Comparison of ENCODE assay signal across 13 cellular contexts in the genomic region with DNA sequence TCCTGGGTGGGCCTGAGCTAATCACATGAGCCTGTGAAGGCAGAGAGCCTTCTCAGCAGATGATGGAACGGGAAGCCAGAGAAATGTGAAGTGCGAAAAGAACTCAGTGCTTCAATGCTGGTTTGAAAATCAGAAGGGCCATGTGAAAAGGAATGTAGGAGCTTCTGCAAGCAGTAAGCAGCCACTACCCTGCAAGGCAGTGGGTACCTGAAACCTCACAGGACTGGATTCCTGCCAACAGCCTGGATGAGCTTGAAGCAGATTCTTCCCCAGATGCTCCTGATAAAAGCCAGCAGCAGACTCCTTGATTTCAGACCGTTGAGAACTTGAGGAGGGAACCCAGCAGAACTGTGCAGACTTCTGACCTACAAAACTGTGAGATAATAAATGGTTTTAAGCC.
A peak's percentile ranks its signal among the peaks of the same experiment; 100 is the strongest.
DNase-seq lines count a peak whose midpoint lies in the region; ATAC-seq and TF ChIP-seq lines count a peak whose summit lies in the region.
"Had no signal": no experiment of that assay in that cellular context is flagged by ENCODE, and none has a peak within 500 bp of the region (broad histone marks: within the 10 kb centered on the region; RNA-seq: fewer than 3 reads in every experiment).

No MANE protein-coding gene starts in this region.

- no peak for TF ChIP-seq CTCF in A673 (conservative IDR thresholded peaks at IDR 0.05; ENCODE audit: low read depth, low read length)
- no peak for TF ChIP-seq CTCF in nephron (IDR thresholded peaks at IDR 0.05; ENCODE audit: unreplicated experiment in 3 of 3)
- TF ChIP-seq CTCF in GM20000 (IDR thresholded peaks at IDR 0.05; ENCODE audit: extremely low read depth, missing control alignments), result no peak

- H3K9ac ChIP-seq in adipocyte (ENCODE audit: low read length), result no peak overlapping the region

- H3K9me3 Mint-ChIP-seq in nephron, result no peaks in the 10 kb centered on the region
- no peaks in the 10 kb centered on the region for H3K9me3 Mint-ChIP-seq in activated T-helper 17 cell treated with anti-CD3 and anti-CD28 coated beads, Interleukin-2, amount 50 U/mL, for 72 hours

- H3K4me3 Mint-ChIP-seq in nephron, result peak overlapping the region in 1 of 3 experiments; percentile 23
- H3K4me3 Mint-ChIP-seq in activated T-helper 17 cell treated with anti-CD3 and anti-CD28 coated beads, Interleukin-2, amount 50 U/mL, for 72 hours, result no peak overlapping the region

- POLR2A ChIA-PET in A673 (lab: Charles Lee; ENCODE audit: low non-redundant PET), result no interaction called here

- no peaks in the 10 kb centered on the region for H3K36me3 Mint-ChIP-seq in nephron (ENCODE audit: low read depth)
- H3K36me3 Mint-ChIP-seq in activated T-helper 17 cell treated with anti-CD3 and anti-CD28 coated beads, Interleukin-2, amount 50 U/mL, for 72 hours (ENCODE audit: low read depth), result no peaks in the 10 kb centered on the region

- no peaks in the 10 kb centered on the region for H3K9me3 ChIP-seq in A673 (ENCODE audit: low read depth, low read length, poor library complexity, severe bottlenecking)
- no peaks in the 10 kb centered on the region for H3K9me3 ChIP-seq in adipocyte (ENCODE audit: control insufficient read depth, low read length)
- H3K9me3 ChIP-seq: pancreas had no signal

- no peaks in the 10 kb centered on the region for H3K36me3 ChIP-seq in A673 (ENCODE audit: insufficient read depth, low read length, poor library complexity, severe bottlenecking)
- no peaks in the 10 kb centered on the region for H3K36me3 ChIP-seq in adipocyte (ENCODE audit: control insufficient read depth, insufficient read depth, low read length, severe bottlenecking)
- H3K36me3 ChIP-seq: pancreas had no signal

- intact Hi-C loops in A673 (cut with micrococcal nuclease; ENCODE audit: unreplicated experiment), result no loop called here

- H3K4me3 ChIP-seq in A673 (ENCODE audit: low read depth, low read length, poor library complexity, severe bottlenecking), result no peak overlapping the region
- no peak overlapping the region for H3K4me3 ChIP-seq in adipocyte (ENCODE audit: low read length)
- H3K4me3 ChIP-seq: pancreas had no signal

- no peak for ATAC-seq in activated T-helper 17 cell treated with anti-CD3 and anti-CD28 coated beads, Interleukin-2, amount 50 U/mL, for 72 hours (replicated peaks)
- ATAC-seq: activated CD4-positive, CD25-positive, alpha-beta regulatory T cell treated with anti-CD3 and anti-CD28 coated beads, Interleukin-2, amount 50 U/mL, for 24 hours; pancreas had no signal

- H3K27me3 ChIP-seq in A673 (replicated peaks; ENCODE audit: insufficient read depth, low read depth, low read length, poor library complexity), result no peaks in the 10 kb centered on the region
- H3K27me3 ChIP-seq in adipocyte (replicated peaks; ENCODE audit: control insufficient read depth, insufficient read depth, low read length), result no peaks in the 10 kb centered on the region
- H3K27me3 ChIP-seq: pancreas had no signal

- DNase-seq in A673 (ENCODE audit: low spot score) (peak; percentile 7), HT-29 (ENCODE audit: low spot score) (peak; percentile 10), adipocyte (ENCODE audit: low read depth) (peak; percentile 9), NCI-H446 treated with DMSO at 0.1 percent for 48 hours (lab: John Stamatoyannopoulos, UW) (no peak), germinal center (ENCODE audit: low spot score) (no peak), GM20000 (ENCODE audit: low spot score) (no peak)
- DNase-seq: activated CD8-positive, alpha-beta memory T cell treated with anti-CD3 and anti-CD28 coated beads, Interleukin-2, amount 50 U/mL, for 4 hours; midbrain; NCI-H1436; pancreas had no signal

- H3K4me1 ChIP-seq in A673 (ENCODE audit: insufficient read depth, low read length, poor library complexity, severe bottlenecking), result peaks cover 30% of the 10 kb centered on the region
- peaks cover 16% of the 10 kb centered on the region for H3K4me1 ChIP-seq in adipocyte (ENCODE audit: control insufficient read depth, insufficient read depth, low read length)

- peaks cover 57% of the 10 kb centered on the region for H3K4me1 Mint-ChIP-seq in nephron
- peaks cover 1% of the 10 kb centered on the region for H3K4me1 Mint-ChIP-seq in activated T-helper 17 cell treated with anti-CD3 and anti-CD28 coated beads, Interleukin-2, amount 50 U/mL, for 72 hours

- no peaks in the 10 kb centered on the region for H3K27me3 Mint-ChIP-seq in nephron (ENCODE audit: low read depth)
- H3K27me3 Mint-ChIP-seq in activated T-helper 17 cell treated with anti-CD3 and anti-CD28 coated beads, Interleukin-2, amount 50 U/mL, for 72 hours, result no peaks in the 10 kb centered on the region

- H3K27ac Mint-ChIP-seq in nephron, result peak overlapping the region; percentile 62 to 93 (median 74)
- H3K27ac Mint-ChIP-seq in activated T-helper 17 cell treated with anti-CD3 and anti-CD28 coated beads, Interleukin-2, amount 50 U/mL, for 72 hours, result no peak overlapping the region

- CTCF ChIA-PET in A673 (lab: Charles Lee), result no interaction called here

- BruUV-seq in A673 (replicated peaks; lab: Mats Ljungman, UMichigan), result no TSS peak

- H3K27ac ChIP-seq in A673 (ENCODE audit: low read depth, low read length, poor library complexity, severe bottlenecking), result no peak overlapping the region
- H3K27ac ChIP-seq: pancreas had no signal

Comparison
In these comparisons a context has a peak if more than half of its experiments do, and no peak if none do; other contexts are left out.
1. DNase-seq: peak in A673 (single experiment), HT-29 (single experiment) and adipocyte (single experiment); none in NCI-H446 treated with DMSO at 0.1 percent for 48 hours (single experiment), germinal center (single experiment) and GM20000 (single experiment).